ENCODE assay signal across 37 cellular contexts in the genomic region with DNA sequence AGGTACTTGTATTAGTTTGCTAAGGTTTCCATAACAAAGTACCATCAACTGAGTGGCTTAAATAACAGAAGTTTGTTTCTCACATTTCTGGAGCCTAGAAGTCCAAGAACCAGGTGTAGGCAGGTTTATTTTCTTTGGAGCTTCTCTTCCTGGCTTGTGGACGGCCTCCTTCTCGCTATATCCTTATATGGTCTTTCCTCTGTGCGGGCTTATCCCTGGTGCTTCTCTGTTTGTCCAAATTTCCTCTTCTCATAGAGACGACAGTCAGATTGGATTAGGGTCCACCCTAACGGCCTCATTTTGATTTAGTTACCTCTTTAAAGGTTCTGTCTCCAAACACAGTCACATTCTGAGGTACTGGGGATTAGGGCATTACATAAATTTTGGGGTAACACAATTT.
"Had no signal": no experiment of that assay in that cellular context is flagged by ENCODE, and none has a peak within 500 bp of the region (broad histone marks: within the 10 kb centered on the region; RNA-seq: fewer than 3 reads in every experiment).

No MANE protein-coding gene starts in this region.

- FAIRE-seq: colon, TTC549 had no signal

- H3K9ac ChIP-seq: SK-N-SH had no signal

- H3K4me1 Mint-ChIP-seq: activated B cell treated with CpG ODN at 0.5 μM for 24 hours; activated CD4-positive, alpha-beta memory T cell treated with anti-CD3 and anti-CD28 coated beads, Interleukin-2, amount 10 ng/mL, durations not matched to agents 7 days and 5 days; activated CD8-positive, alpha-beta memory T cell treated with anti-CD3 and anti-CD28 coated beads, Interleukin-2, amount 10 ng/mL, durations not matched to agents 7 days and 5 days; activated naive CD8-positive, alpha-beta T cell treated with anti-CD3 and anti-CD28 coated beads for 36 hours had no signal

- H3K4me1 ChIP-seq: Peyer's patch, SJSA1 had no signal

- H3K36me3 Mint-ChIP-seq: activated CD8-positive, alpha-beta memory T cell treated with anti-CD3 and anti-CD28 coated beads, Interleukin-2, amount 10 ng/mL, durations not matched to agents 7 days and 5 days; activated naive CD8-positive, alpha-beta T cell treated with anti-CD3 and anti-CD28 coated beads for 36 hours had no signal

- H3K27me3 ChIP-seq: brain microvascular endothelial cell, MG63, Peyer's patch, SJSA1 had no signal

- DNase-seq: activated B cell treated with CpG ODN at 0.5 μM for 24 hours; activated CD4-positive, alpha-beta memory T cell treated with anti-CD3 and anti-CD28 coated beads, Interleukin-2, amount 10 ng/mL, durations not matched to agents 7 days and 5 days; activated CD4-positive, alpha-beta T cell treated with anti-CD3 and anti-CD28 coated beads for 1 hour; activated CD4-positive, alpha-beta T cell treated with anti-CD3 and anti-CD28 coated beads for 48 hours; activated CD8-positive, alpha-beta memory T cell treated with anti-CD3 and anti-CD28 coated beads for 24 hours; activated CD8-positive, alpha-beta memory T cell treated with anti-CD3 and anti-CD28 coated beads, Interleukin-2, amount 10 ng/mL, durations not matched to agents 7 days and 5 days; activated CD8-positive, alpha-beta memory T cell treated with anti-CD3 and anti-CD28 coated beads, Interleukin-2, amount 50 U/mL, for 48 hours; activated effector memory CD4-positive, alpha-beta T cell treated with Interleukin-2 at 50 U/mL for 16 hours; activated naive CD4-positive, alpha-beta T cell treated with anti-CD3 and anti-CD28 coated beads, Interleukin-2, amount 50 U/mL, for 16 hours; activated naive CD8-positive, alpha-beta T cell treated with anti-CD3 and anti-CD28 coated beads for 36 hours; activated T-cell treated with anti-CD3 and anti-CD28 coated beads, Interleukin-2, amount 50 U/mL, for 48 hours; amniotic stem cell; aorta; brain microvascular endothelial cell; central memory CD4-positive, alpha-beta T cell; Kasumi-1; KG1; MG63; NCI-H1105; NCI-H1436 treated with DMSO at 0.1 percent for 48 hours; NCI-H1694 treated with DMSO at 0.1 percent for 48 hours; NCI-H2029; NCI-H2107; NCI-H2171; NCI-H510A; NCI-H526; NCI-H774; PC-3; Peyer's patch; RPMI8226; SHP77 treated with DMSO at 0.1 percent for 48 hours; SK-N-SH had no signal

- H3K27ac ChIP-seq: brain microvascular endothelial cell, Peyer's patch, SJSA1 had no signal

- H3K4me3 Mint-ChIP-seq: activated B cell treated with CpG ODN at 0.5 μM for 24 hours; activated CD4-positive, alpha-beta memory T cell treated with anti-CD3 and anti-CD28 coated beads, Interleukin-2, amount 10 ng/mL, durations not matched to agents 7 days and 5 days; activated CD8-positive, alpha-beta memory T cell treated with anti-CD3 and anti-CD28 coated beads, Interleukin-2, amount 10 ng/mL, durations not matched to agents 7 days and 5 days; activated naive CD8-positive, alpha-beta T cell treated with anti-CD3 and anti-CD28 coated beads for 36 hours; T-helper 1 cell treated with Interleukin-12 subunit alpha and Interleukin-12 subunit beta and Interleukin-4 antibody, amounts not matched to agents 30 μg/mL and 1 μg/mL, for 36 hours; T-helper 2 cell treated with Interferon-gamma antibody and Interleukin-4, amounts not matched to agents 5 μg/mL and 100 μg/mL, for 36 hours had no signal

- ATAC-seq: activated CD8-positive, alpha-beta memory T cell treated with anti-CD3 and anti-CD28 coated beads, Interleukin-2, amount 10 ng/mL, durations not matched to agents 7 days and 5 days; PC-3 had no signal

- H3K9me3 ChIP-seq: MG63, Peyer's patch, SJSA1, SK-N-SH had no signal

- H3K36me3 ChIP-seq: brain microvascular endothelial cell, MG63, Peyer's patch, SJSA1 had no signal

- H3K27ac Mint-ChIP-seq: activated B cell treated with CpG ODN at 0.5 μM for 24 hours; activated CD4-positive, alpha-beta memory T cell treated with anti-CD3 and anti-CD28 coated beads, Interleukin-2, amount 10 ng/mL, durations not matched to agents 7 days and 5 days; activated CD8-positive, alpha-beta memory T cell treated with anti-CD3 and anti-CD28 coated beads, Interleukin-2, amount 10 ng/mL, durations not matched to agents 7 days and 5 days; activated naive CD8-positive, alpha-beta T cell treated with anti-CD3 and anti-CD28 coated beads for 36 hours; T-helper 1 cell treated with Interleukin-12 subunit alpha and Interleukin-12 subunit beta and Interleukin-4 antibody, amounts not matched to agents 30 μg/mL and 1 μg/mL, for 36 hours; T-helper 2 cell treated with Interferon-gamma antibody and Interleukin-4, amounts not matched to agents 5 μg/mL and 100 μg/mL, for 36 hours had no signal

- H3K4me2 ChIP-seq: SK-N-SH had no signal

- H3K9me3 Mint-ChIP-seq: activated B cell treated with CpG ODN at 0.5 μM for 24 hours; activated CD4-positive, alpha-beta memory T cell treated with anti-CD3 and anti-CD28 coated beads, Interleukin-2, amount 10 ng/mL, durations not matched to agents 7 days and 5 days; activated naive CD8-positive, alpha-beta T cell treated with anti-CD3 and anti-CD28 coated beads for 36 hours; T-helper 1 cell treated with Interleukin-12 subunit alpha and Interleukin-12 subunit beta and Interleukin-4 antibody, amounts not matched to agents 30 μg/mL and 1 μg/mL, for 36 hours; T-helper 2 cell treated with Interferon-gamma antibody and Interleukin-4, amounts not matched to agents 5 μg/mL and 100 μg/mL, for 36 hours had no signal

- H3K27me3 Mint-ChIP-seq: activated CD4-positive, alpha-beta memory T cell treated with anti-CD3 and anti-CD28 coated beads, Interleukin-2, amount 10 ng/mL, durations not matched to agents 7 days and 5 days; activated CD8-positive, alpha-beta memory T cell treated with anti-CD3 and anti-CD28 coated beads, Interleukin-2, amount 10 ng/mL, durations not matched to agents 7 days and 5 days; activated naive CD8-positive, alpha-beta T cell treated with anti-CD3 and anti-CD28 coated beads for 36 hours had no signal

- H3K4me3 ChIP-seq: MG63, Peyer's patch, SJSA1 had no signal
